1 cellular context compared by ENCODE assay signal in the genomic region with DNA sequence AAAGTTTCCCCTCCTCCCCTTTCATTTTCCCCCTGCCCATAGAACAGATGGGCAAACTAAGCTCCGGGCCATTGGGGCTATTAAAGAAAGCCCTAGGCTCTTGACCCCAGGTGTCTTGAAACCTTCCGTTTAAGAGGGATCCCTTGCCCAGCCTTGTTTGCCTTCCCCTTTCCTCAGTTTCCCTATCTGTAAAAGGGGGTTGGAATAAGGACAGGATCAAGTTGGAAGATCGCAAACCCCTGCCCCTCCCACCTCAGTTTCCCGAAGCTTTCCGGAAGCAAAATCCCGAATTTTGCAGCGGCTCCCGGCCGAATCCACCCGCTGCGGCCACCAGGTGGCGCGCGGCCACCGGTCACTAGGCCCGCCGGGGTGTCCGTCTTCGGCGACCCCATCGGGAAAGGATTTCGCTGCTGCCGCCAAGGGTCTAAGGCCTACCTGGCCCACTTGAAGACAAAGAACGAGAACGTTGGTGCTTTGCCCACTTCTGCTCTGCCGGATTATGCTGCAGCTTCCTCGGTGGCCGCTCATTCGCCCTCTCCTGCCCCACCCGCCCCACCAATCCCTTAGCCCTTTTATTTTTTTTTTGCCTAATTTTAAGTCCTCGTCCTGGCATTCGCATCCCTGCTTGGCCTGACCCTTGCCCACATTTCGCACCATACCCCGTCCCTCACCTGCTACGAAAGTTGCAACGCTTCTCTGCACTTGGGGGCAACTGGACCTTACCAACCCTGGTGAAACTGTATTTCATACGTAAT.
TF ChIP-seq lines count a peak whose summit lies in the region.

No MANE protein-coding gene starts in this region.

TF ChIP-seq in Ishikawa, 13 proteins besides CTCF, POLR2A, EP300 and RAD21 (continued from another document):
- no peak for TF ChIP-seq CREB1 (IDR thresholded peaks at IDR 0.05; ENCODE audit: low read depth)
- TF ChIP-seq CEBPB (IDR thresholded peaks at IDR 0.05), result no peak
- no peak for TF ChIP-seq NFIC (IDR thresholded peaks at IDR 0.05)
- TF ChIP-seq FOXM1 (IDR thresholded peaks at IDR 0.05; ENCODE audit: borderline replicate concordance, low read depth), result no peak
- TF ChIP-seq EGR1 (IDR thresholded peaks at IDR 0.05), result no peak
- no peak for TF ChIP-seq YY1 (IDR thresholded peaks at IDR 0.05; ENCODE audit: low read depth)
- TF ChIP-seq ZBTB7A (IDR thresholded peaks at IDR 0.05; ENCODE audit: low read depth), result no peak
- TF ChIP-seq TEAD4 (IDR thresholded peaks at IDR 0.05), result no peak
- TF ChIP-seq MAX (IDR thresholded peaks at IDR 0.05), result no peak
- no peak for TF ChIP-seq TCF12 (IDR thresholded peaks at IDR 0.05; ENCODE audit: low read depth)
- TF ChIP-seq TAF1 (IDR thresholded peaks at IDR 0.05; ENCODE audit: low read depth), result no peak
